In genomic region chr18:32552421-32553030, GRCh38 we compare ENCODE assay signal across 9 cellular contexts.
DNase-seq lines count a peak whose midpoint lies in the region; ATAC-seq and TF ChIP-seq lines count a peak whose summit lies in the region.
"Had no signal": no experiment of that assay in that cellular context is flagged by ENCODE, and none has a peak within 500 bp of the region (broad histone marks: within the 10 kb centered on the region; RNA-seq: fewer than 3 reads in every experiment).

No MANE protein-coding gene starts in this region.

- intact Hi-C loops in ascending aorta (cut with DNase I) = loop anchor here (1.0 to 2.0 kb wide), 2 partner anchors 82 to 394 kb away; partner anchors contain the start of gene GAREM1

- no peaks in the 10 kb centered on the region for H3K9me3 ChIP-seq in ascending aorta
- H3K9me3 ChIP-seq: BLaER1 had no signal

- H3K4me3 ChIP-seq in NB4 (ENCODE audit: low read depth, low read length) (no peak overlapping the region), ascending aorta (no peak overlapping the region)
- H3K4me3 ChIP-seq: BLaER1 had no signal

- H3K36me3 ChIP-seq in ascending aorta = no peaks in the 10 kb centered on the region
- H3K36me3 ChIP-seq: BLaER1 had no signal

- TF ChIP-seq CTCF in NB4 (IDR thresholded peaks at IDR 0.05; ENCODE audit: low read depth, low read length) = peak; percentile 75
- peak; percentile 47 to 68 (median 56) for TF ChIP-seq CTCF in ascending aorta (IDR thresholded peaks at IDR 0.05)

- TF ChIP-seq POLR2A in NB4 (IDR thresholded peaks at IDR 0.05; ENCODE audit: extremely low read depth, insufficient read length) = no peak

- H3K27ac ChIP-seq in ascending aorta = no peak overlapping the region
- H3K27ac ChIP-seq: BLaER1 had no signal

- ATAC-seq in HG02571 (IDR thresholded peaks at IDR 0.05; ENCODE audit: unreplicated experiment) = peak; percentile 65

- H3K4me1 ChIP-seq in ascending aorta = no peaks in the 10 kb centered on the region
- H3K4me1 ChIP-seq: BLaER1 had no signal

- no peaks in the 10 kb centered on the region for H3K27me3 ChIP-seq in ascending aorta
- H3K27me3 ChIP-seq: BLaER1 had no signal

- peak; percentile 62 to 70 for DNase-seq in NCI-H2081 (lab: John Stamatoyannopoulos, UW)
- no peak for DNase-seq in NCI-H2081 treated with DMSO at 0.1 percent for 48 hours (lab: John Stamatoyannopoulos, UW)
- DNase-seq in NB4 (ENCODE audit: low read depth) = peak; percentile 64
- peak; percentile 51 for DNase-seq in SW480 (ENCODE audit: low spot score)
- DNase-seq in ascending aorta (ENCODE audit: low spot score in 2 of 2) = no peak
- peak; percentile 60 for DNase-seq in iPS DF 19.7 (ENCODE audit: low read depth, low spot score)
- DNase-seq in stimulated activated CD4-positive, alpha-beta T cell treated with anti-CD3 and anti-CD28 coated beads, Interleukin-15, amount 100 ng/mL, for 1 hour (ENCODE audit: low read depth in 1 of 2, low spot score in 1 of 2) = peak; percentile 7 to 14

Comparison
In these comparisons a context has a peak if more than half of its experiments do, and no peak if none do; other contexts are left out.
1. DNase-seq: peak in NCI-H2081 (2 of 2), NB4 (single experiment), SW480 (single experiment), iPS DF 19.7 (single experiment) and stimulated activated CD4-positive, alpha-beta T cell treated with anti-CD3 and anti-CD28 coated beads, Interleukin-15, amount 100 ng/mL, for 1 hour (2 of 2); none in NCI-H2081 treated with DMSO at 0.1 percent for 48 hours (single experiment) and ascending aorta (0 of 2).